In genomic region chr13:65841156-65841555, GRCh38 we compare ENCODE assay signal across 28 cellular contexts.
"Had no signal": no experiment of that assay in that cellular context is flagged by ENCODE, and none has a peak within 500 bp of the region (broad histone marks: within the 10 kb centered on the region; RNA-seq: fewer than 3 reads in every experiment).

No MANE protein-coding gene starts in this region.

- H3K27ac ChIP-seq: lower lobe of right lung, pancreas, prostate gland, skin epidermis, stomach, testis, thyroid gland, transverse colon, upper lobe of left lung, vagina had no signal

- H3K36me3 ChIP-seq: lower lobe of right lung, pancreas, prostate gland, stomach, thyroid gland, transverse colon, upper lobe of left lung, vagina had no signal

- FAIRE-seq: keratinocyte, pancreas had no signal

- H3K4me1 ChIP-seq: lower lobe of right lung, pancreas, prostate gland, testis, thyroid gland, transverse colon, upper lobe of left lung, vagina had no signal

- ATAC-seq: left cardiac atrium; left lobe of liver; lower lobe of right lung; naive thymus-derived CD8-positive, alpha-beta T cell; pancreas; right cardiac atrium; sciatic nerve; stimulated activated naive B cell treated with anti-CD40 and anti-IgM and Interleukin-4, amounts not matched to agents 10 μg/mL and 1 μg/mL and 100 μg/mL, for 72 hours; stimulated activated naive CD8-positive, alpha-beta T cell treated with anti-CD3 and anti-CD28 coated beads, Interleukin-15, Interleukin-2, amounts not matched to agents 100 U/mL and 50 U/mL, for 24 hours had no signal

- H3K9me3 ChIP-seq: lower lobe of right lung, pancreas, prostate gland, stomach, testis, thyroid gland, transverse colon, upper lobe of left lung, vagina had no signal

- H3K4me3 ChIP-seq: lower lobe of right lung, pancreas, prostate gland, skin epidermis, stomach, testis, thyroid gland, transverse colon, upper lobe of left lung, vagina had no signal

- DNase-seq: kidney glomerular epithelial cell; left cardiac atrium; lower lobe of right lung; mammary epithelial cell; mesenchymal stem cell; naive thymus-derived CD8-positive, alpha-beta T cell; nucleus accumbens; pancreas; posterior cingulate gyrus; retina; right cardiac atrium; stimulated activated CD4-positive, alpha-beta T cell treated with anti-CD3 and anti-CD28 coated beads, Interleukin-12 subunit alpha, Interleukin-12 subunit beta, amount 100 ng/mL, for 4 hours; stimulated activated CD4-positive, alpha-beta T cell treated with anti-CD3 and anti-CD28 coated beads, Interleukin-15, amount 100 ng/mL, for 24 hours; stimulated activated CD4-positive, alpha-beta T cell treated with anti-CD3 and anti-CD28 coated beads, Interleukin-2, amount 100 ng/mL, for 24 hours; stimulated activated CD4-positive, alpha-beta T cell treated with anti-CD3 and anti-CD28 coated beads, Interleukin-4, amount 100 ng/mL, for 1 hour; stimulated activated naive B cell treated with anti-CD40 and anti-IgM and Interleukin-4, amounts not matched to agents 10 μg/mL and 1 μg/mL and 100 μg/mL, for 72 hours; stimulated activated naive CD8-positive, alpha-beta T cell treated with anti-CD3 and anti-CD28 coated beads, Interleukin-15, Interleukin-2, amounts not matched to agents 100 U/mL and 50 U/mL, for 24 hours; stomach; testis; thyroid gland; transverse colon; upper lobe of left lung had no signal

- H3K27me3 ChIP-seq: pancreas, stomach, testis, thyroid gland, transverse colon, upper lobe of left lung, vagina had no signal
